ENCODE assay signal across 1 cellular context in genomic region chr3:150236683-150237082, GRCh38.
TF ChIP-seq lines count a peak whose summit lies in the region.

No MANE protein-coding gene starts in this region.

TF ChIP-seq in IMR-90, 13 proteins besides CTCF, POLR2A, EP300 and RAD21 (continued from another document):
- no peak for TF ChIP-seq ELK1 (IDR thresholded peaks at IDR 0.05; ENCODE audit: borderline replicate concordance, low read depth, low read length)
- TF ChIP-seq SMC3 (IDR thresholded peaks at IDR 0.05; ENCODE audit: low read depth, low read length) = no peak
- no peak for TF ChIP-seq NFE2L2 (IDR thresholded peaks at IDR 0.05; ENCODE audit: low read depth, low read length)
- TF ChIP-seq CEBPB (IDR thresholded peaks at IDR 0.05; ENCODE audit: low read depth, low read length) = no peak
- no peak for TF ChIP-seq MXI1 (IDR thresholded peaks at IDR 0.05; ENCODE audit: borderline replicate concordance, low read depth, low read length)
- TF ChIP-seq MAFK (IDR thresholded peaks at IDR 0.05; ENCODE audit: low read depth, low read length) = no peak
- TF ChIP-seq BHLHE40 (IDR thresholded peaks at IDR 0.05; ENCODE audit: low read depth, low read length) = no peak
- TF ChIP-seq MAZ (IDR thresholded peaks at IDR 0.05; ENCODE audit: borderline replicate concordance, low read depth, low read length) = no peak
- no peak for TF ChIP-seq USF2 (IDR thresholded peaks at IDR 0.05; ENCODE audit: low read depth, low read length)
